19 cellular contexts compared by ENCODE assay signal in genomic region chr6:75124983-75125382, GRCh38.
"Had no signal": no experiment of that assay in that cellular context is flagged by ENCODE, and none has a peak within 500 bp of the region (broad histone marks: within the 10 kb centered on the region; RNA-seq: fewer than 3 reads in every experiment).

No MANE protein-coding gene starts in this region.

- DNase-seq: effector memory CD8-positive, alpha-beta T cell; erythroblast; heart left ventricle; hippocampal formation; kidney glomerular epithelial cell; natural killer cell; pancreas; right cardiac atrium; stimulated activated CD4-positive, alpha-beta T cell treated with anti-CD3 and anti-CD28 coated beads, Interleukin-4, amount 100 ng/mL, for 1 hour; stimulated activated CD8-positive, alpha-beta memory T cell treated with anti-CD3 and anti-CD28 coated beads, Interleukin-4, amount 100 ng/mL, for 48 hours; stimulated activated naive CD8-positive, alpha-beta T cell treated with anti-CD3 and anti-CD28 coated beads, Interleukin-15, Interleukin-2, amounts not matched to agents 100 U/mL and 50 U/mL, for 24 hours; tibial artery; upper lobe of left lung; uterus had no signal

- H3K36me3 Mint-ChIP-seq: mesothelial cell of epicardium; natural killer cell; stimulated activated effector memory CD8-positive, alpha-beta T cell treated with anti-CD3 and anti-CD28 coated beads, Interleukin-12 subunit alpha, Interleukin-12 subunit beta, amount 100 ng/mL, for 72 hours had no signal

- H3K27me3 Mint-ChIP-seq: dendritic cell treated with granulocyte-macrophage colony-stimulating factor and Interleukin-4, amounts not matched to agents 40 ng/mL and 50 ng/mL, for 4 days; progenitor cell of endocrine pancreas had no signal

- H3K9me3 Mint-ChIP-seq: dendritic cell treated with granulocyte-macrophage colony-stimulating factor and Interleukin-4, amounts not matched to agents 40 ng/mL and 50 ng/mL, for 4 days; effector memory CD8-positive, alpha-beta T cell; mesothelial cell of epicardium; neural crest cell; stimulated activated effector memory CD8-positive, alpha-beta T cell treated with anti-CD3 and anti-CD28 coated beads, Interleukin-12 subunit alpha, Interleukin-12 subunit beta, amount 100 ng/mL, for 72 hours had no signal

- ATAC-seq: effector memory CD8-positive, alpha-beta T cell; heart left ventricle; natural killer cell; pancreas; right cardiac atrium; stimulated activated effector memory CD8-positive, alpha-beta T cell treated with anti-CD3 and anti-CD28 coated beads, Interleukin-12 subunit alpha, Interleukin-12 subunit beta, amount 100 ng/mL, for 72 hours; stimulated activated naive CD8-positive, alpha-beta T cell treated with anti-CD3 and anti-CD28 coated beads, Interleukin-15, Interleukin-2, amounts not matched to agents 100 U/mL and 50 U/mL, for 24 hours had no signal

- H3K4me3 ChIP-seq: heart left ventricle, pancreas, tibial artery, upper lobe of left lung, uterus had no signal

- H3K27ac Mint-ChIP-seq: dendritic cell treated with granulocyte-macrophage colony-stimulating factor and Interleukin-4, amounts not matched to agents 40 ng/mL and 50 ng/mL, for 4 days; effector memory CD8-positive, alpha-beta T cell; mesothelial cell of epicardium; natural killer cell; progenitor cell of endocrine pancreas; stimulated activated effector memory CD8-positive, alpha-beta T cell treated with anti-CD3 and anti-CD28 coated beads, Interleukin-12 subunit alpha, Interleukin-12 subunit beta, amount 100 ng/mL, for 72 hours had no signal

- H3K4me3 Mint-ChIP-seq: dendritic cell treated with granulocyte-macrophage colony-stimulating factor and Interleukin-4, amounts not matched to agents 40 ng/mL and 50 ng/mL, for 4 days; effector memory CD8-positive, alpha-beta T cell; mesothelial cell of epicardium; natural killer cell; neural crest cell; stimulated activated effector memory CD8-positive, alpha-beta T cell treated with anti-CD3 and anti-CD28 coated beads, Interleukin-12 subunit alpha, Interleukin-12 subunit beta, amount 100 ng/mL, for 72 hours had no signal

- H3K4me1 Mint-ChIP-seq: mesothelial cell of epicardium; natural killer cell; neural crest cell; stimulated activated effector memory CD8-positive, alpha-beta T cell treated with anti-CD3 and anti-CD28 coated beads, Interleukin-12 subunit alpha, Interleukin-12 subunit beta, amount 100 ng/mL, for 72 hours had no signal
